ENCODE assay signal across 22 cellular contexts in genomic region chr7:96308253-96308949, GRCh38. TPM values are rescaled to one million over a fixed set of nuclear protein-coding genes. Genes with fewer than 3 reads are reported as not detected.
DNase-seq lines count a peak whose midpoint lies in the region; ATAC-seq and TF ChIP-seq lines count a peak whose summit lies in the region.
"Had no signal": no experiment of that assay in that cellular context is flagged by ENCODE, and none has a peak within 500 bp of the region (broad histone marks: within the 10 kb centered on the region; RNA-seq: fewer than 3 reads in every experiment).

No MANE protein-coding gene starts in this region.

- CTCF ChIA-PET in PC-3 (lab: Charles Lee): no interaction called here

- peak; percentile 13 for DNase-seq in BE2C
- peak; percentile 87 for DNase-seq in NCI-H82 (lab: John Stamatoyannopoulos, UW)
- DNase-seq in endodermal cell: peak; percentile 79
- DNase-seq in right lobe of liver: peak in 2 of 3 donors; percentile 55 to 78
- no peak for DNase-seq in activated effector memory CD4-positive, alpha-beta T cell treated with anti-CD3 and anti-CD28 coated beads, Interleukin-2, amount 50 U/mL, for 16 hours
- DNase-seq in PC-3: no peak
- DNase-seq: activated CD4-positive, alpha-beta T cell treated with anti-CD3 and anti-CD28 coated beads for 36 hours; activated naive CD4-positive, alpha-beta T cell treated with anti-CD3 and anti-CD28 coated beads for 36 hours; DMS79; GOT3; midbrain; MV-4-11; NCI-H2029; NCI-H524; stimulated activated naive CD8-positive, alpha-beta T cell treated with anti-CD3 and anti-CD28 coated beads, Interleukin-15, amount 100 ng/mL, for 72 hours had no signal

- H3F3A ChIP-seq in PC-3 (ENCODE audit: low read length, unreplicated experiment): peaks cover 4% of the 10 kb centered on the region

- H3K4me3 Mint-ChIP-seq in endodermal cell: no peak overlapping the region
- H3K4me3 Mint-ChIP-seq in activated T-helper 17 cell treated with anti-CD3 and anti-CD28 coated beads, Interleukin-2, amount 50 U/mL, for 72 hours: no peak overlapping the region
- H3K4me3 Mint-ChIP-seq: activated CD4-positive, alpha-beta T cell treated with anti-CD3 and anti-CD28 coated beads for 36 hours; activated naive CD4-positive, alpha-beta T cell treated with anti-CD3 and anti-CD28 coated beads for 36 hours; CD4-positive, CD25-positive, alpha-beta regulatory T cell; stimulated activated naive CD8-positive, alpha-beta T cell treated with anti-CD3 and anti-CD28 coated beads, Interleukin-15, amount 100 ng/mL, for 72 hours had no signal

- H3K9me3 ChIP-seq in BE2C (no peaks in the 10 kb centered on the region), endodermal cell (ENCODE audit: control insufficient read depth, low read length) (no peaks in the 10 kb centered on the region), right lobe of liver (no peaks in the 10 kb centered on the region), PC-3 (ENCODE audit: low read length) (no peaks in the 10 kb centered on the region)
- H3K9me3 ChIP-seq: neutrophil, right atrium auricular region, SJSA1 had no signal

- H3K9me2 ChIP-seq in PC-3 (replicated peaks; ENCODE audit: low read length): no peaks in the 10 kb centered on the region

- no peak overlapping the region for H3K4me3 ChIP-seq in BE2C (ENCODE audit: low read depth, low read length)
- H3K4me3 ChIP-seq in endodermal cell (ENCODE audit: low read length): no peak overlapping the region
- H3K4me3 ChIP-seq in right lobe of liver: peak overlapping the region in 2 of 3 donors; percentile 5 to 22
- H3K4me3 ChIP-seq in PC-3 (ENCODE audit: low read length): no peak overlapping the region
- H3K4me3 ChIP-seq: coronary artery, right atrium auricular region, SJSA1 had no signal

- ATAC-seq in right lobe of liver: peak; percentile 76 to 81 (median 78)
- no peak for ATAC-seq in GM19324 (IDR thresholded peaks at IDR 0.05; ENCODE audit: low FRiP score, unreplicated experiment)
- ATAC-seq in PC-3: no peak
- ATAC-seq in activated T-helper 17 cell treated with anti-CD3 and anti-CD28 coated beads, Interleukin-2, amount 50 U/mL, for 72 hours (replicated peaks): no peak
- ATAC-seq: activated CD4-positive, alpha-beta T cell treated with anti-CD3 and anti-CD28 coated beads for 36 hours; stimulated activated naive CD8-positive, alpha-beta T cell treated with anti-CD3 and anti-CD28 coated beads, Interleukin-15, amount 100 ng/mL, for 72 hours had no signal

- 0 out of 2 replicates have a peak, but pooled peaks cover 5% of the 10 kb centered on the region for H4K20me1 ChIP-seq in PC-3 (ENCODE audit: low read length)

- intact Hi-C loops in right lobe of liver (cut with DNase I) (no loop called here), PC-3 (cut with micrococcal nuclease) (no loop called here)

- peaks cover 72% of the 10 kb centered on the region for H3K4me1 Mint-ChIP-seq in endodermal cell
- peaks cover 22% of the 10 kb centered on the region for H3K4me1 Mint-ChIP-seq in activated T-helper 17 cell treated with anti-CD3 and anti-CD28 coated beads, Interleukin-2, amount 50 U/mL, for 72 hours

- H3K27me3 ChIP-seq in BE2C (no peaks in the 10 kb centered on the region), endodermal cell (ENCODE audit: control insufficient read depth, insufficient read depth, low read length, poor library complexity, severe bottlenecking) (no peaks in the 10 kb centered on the region), right lobe of liver (no peaks in the 10 kb centered on the region), PC-3 (ENCODE audit: low read length) (no peaks in the 10 kb centered on the region)
- H3K27me3 ChIP-seq: neutrophil, right atrium auricular region, SJSA1 had no signal

- H3K27ac ChIP-seq in endodermal cell (ENCODE audit: low read depth, low read length) (no peak overlapping the region), right lobe of liver (peak overlapping the region in 2 of 3 donors; percentile 57 to 70), PC-3 (ENCODE audit: low read length) (no peak overlapping the region)
- H3K27ac ChIP-seq: coronary artery, neutrophil, right atrium auricular region, SJSA1 had no signal

- POLR2A ChIA-PET in PC-3 (lab: Charles Lee; ENCODE audit: unreplicated experiment): no interaction called here

- H3K36me3 Mint-ChIP-seq in endodermal cell (ENCODE audit: low read depth): peaks cover 15% of the 10 kb centered on the region
- peaks cover 6% of the 10 kb centered on the region for H3K36me3 Mint-ChIP-seq in activated T-helper 17 cell treated with anti-CD3 and anti-CD28 coated beads, Interleukin-2, amount 50 U/mL, for 72 hours (ENCODE audit: low read depth)

- no peak for TF ChIP-seq POLR2A in right lobe of liver (IDR thresholded peaks at IDR 0.05)

- H3K36me3 ChIP-seq in BE2C (peaks cover 6% of the 10 kb centered on the region; the same call in 1 of the 2 replicates), endodermal cell (ENCODE audit: control insufficient read depth, insufficient read depth, low read length) (peaks cover 31% of the 10 kb centered on the region), right lobe of liver (no peaks in the 10 kb centered on the region), PC-3 (ENCODE audit: low read depth, low read length) (no peaks in the 10 kb centered on the region)
- H3K36me3 ChIP-seq: neutrophil, right atrium auricular region, SJSA1 had no signal

- WGBS in endodermal cell (ENCODE audit: insufficient coverage in 1 of 2, insufficient read length in 1 of 2), 2 experiments: 57 to 75% methylated on average over 2 to 4 of the region's 4 CpGs
- 32% methylated on average over 4 of the region's 4 CpGs for WGBS in right lobe of liver (ENCODE audit: insufficient coverage, low coverage, low lambda C conversion rate, missing lambda C conversion rate)

- H3K4me2 ChIP-seq in PC-3 (ENCODE audit: low read length): no peak overlapping the region

- H3K9ac ChIP-seq in endodermal cell (ENCODE audit: extremely low read depth, low read length, poor library complexity, severe bottlenecking) (no peak overlapping the region), PC-3 (ENCODE audit: low read length) (no peak overlapping the region)

- H3K4me1 ChIP-seq in BE2C (peaks cover 2% of the 10 kb centered on the region; the same call in 1 of the 2 replicates), endodermal cell (ENCODE audit: control insufficient read depth, insufficient read depth, low read length) (peaks cover 32% of the 10 kb centered on the region), right lobe of liver (peaks cover 0 to 92% (median 40%) of the 10 kb centered on the region in 4 donors), PC-3 (ENCODE audit: insufficient read depth, low read length) (peaks cover 27% of the 10 kb centered on the region)

- peaks cover 78% of the 10 kb centered on the region for H3K79me2 ChIP-seq in PC-3 (ENCODE audit: low read length)

- H3K27ac Mint-ChIP-seq in endodermal cell: peak overlapping the region; percentile 50
- H3K27ac Mint-ChIP-seq in activated T-helper 17 cell treated with anti-CD3 and anti-CD28 coated beads, Interleukin-2, amount 50 U/mL, for 72 hours: no peak overlapping the region
- H3K27ac Mint-ChIP-seq: activated CD4-positive, alpha-beta T cell treated with anti-CD3 and anti-CD28 coated beads for 36 hours; activated naive CD4-positive, alpha-beta T cell treated with anti-CD3 and anti-CD28 coated beads for 36 hours; CD4-positive, CD25-positive, alpha-beta regulatory T cell had no signal

- H3K9me3 Mint-ChIP-seq in endodermal cell: no peaks in the 10 kb centered on the region
- H3K9me3 Mint-ChIP-seq in activated T-helper 17 cell treated with anti-CD3 and anti-CD28 coated beads, Interleukin-2, amount 50 U/mL, for 72 hours: no peaks in the 10 kb centered on the region
- H3K9me3 Mint-ChIP-seq: activated naive CD4-positive, alpha-beta T cell treated with anti-CD3 and anti-CD28 coated beads for 36 hours; CD4-positive, CD25-positive, alpha-beta regulatory T cell; stimulated activated naive CD8-positive, alpha-beta T cell treated with anti-CD3 and anti-CD28 coated beads, Interleukin-15, amount 100 ng/mL, for 72 hours had no signal

- TF ChIP-seq CTCF in BE2C (IDR thresholded peaks at IDR 0.05; ENCODE audit: low read depth, low read length) (no peak), endodermal cell (conservative IDR thresholded peaks at IDR 0.05) (no peak), right lobe of liver (IDR thresholded peaks at IDR 0.05) (no peak), PC-3 (conservative IDR thresholded peaks at IDR 0.05; ENCODE audit: low read depth, low read length) (no peak)

- H2AFZ ChIP-seq in PC-3 (ENCODE audit: low read length): no peak overlapping the region

- H3K27me3 Mint-ChIP-seq in endodermal cell (ENCODE audit: insufficient read depth): no peaks in the 10 kb centered on the region
- H3K27me3 Mint-ChIP-seq in activated T-helper 17 cell treated with anti-CD3 and anti-CD28 coated beads, Interleukin-2, amount 50 U/mL, for 72 hours: no peaks in the 10 kb centered on the region
- H3K27me3 Mint-ChIP-seq: activated CD4-positive, alpha-beta T cell treated with anti-CD3 and anti-CD28 coated beads for 36 hours; CD4-positive, CD25-positive, alpha-beta regulatory T cell; stimulated activated naive CD8-positive, alpha-beta T cell treated with anti-CD3 and anti-CD28 coated beads, Interleukin-15, amount 100 ng/mL, for 72 hours had no signal

- BruUV-seq in PC-3 (replicated peaks; lab: Mats Ljungman, UMichigan): no TSS peak

RNA-seq across cellular contexts. Expression of gene SLC25A13, which starts 13.5 kb away (rescaled TPM):
- polyA plus RNA-seq in BE2C (2012; ENCODE audit: insufficient read depth, insufficient read length, low read depth): 31.1 TPM
- total RNA-seq in endodermal cell: 100 to 1,000 TPM in 1 of 2 donors, 10 to 100 TPM in 1; 94.3 to 114 TPM
- polyA plus RNA-seq in endodermal cell (2013, experiment 1 of 2): 49.6 TPM
- polyA plus RNA-seq in endodermal cell (2013, experiment 2 of 2): 53.2 TPM
- 100 to 1,000 TPM in 2 of 6 experiments, 10 to 100 TPM in 4; 54.5 to 110 (median 83.0) TPM for total RNA-seq in right lobe of liver
- total RNA-seq in PC-3 (2014; rRNA removed): 14.6 and 19.5 TPM in 2 replicates
- 10 to 100 TPM in 1 of 2 donors, 1 to 10 TPM in 1; 6.5 to 12.8 TPM for total RNA-seq in activated T-helper 17 cell treated with anti-CD3 and anti-CD28 coated beads, Interleukin-2, amount 50 U/mL, for 72 hours

Comparison
In these comparisons a context has a peak if more than half of its experiments do, and no peak if none do; other contexts are left out.
1. DNase-seq: peak in BE2C (single experiment), NCI-H82 (single experiment), endodermal cell (single experiment) and right lobe of liver (2 of 3); none in activated effector memory CD4-positive, alpha-beta T cell treated with anti-CD3 and anti-CD28 coated beads, Interleukin-2, amount 50 U/mL, for 16 hours (single experiment) and PC-3 (single experiment).
2. H3K4me3 ChIP-seq: peak in right lobe of liver (2 of 3); none in BE2C (single experiment), endodermal cell (single experiment) and PC-3 (single experiment).
3. H3K27ac ChIP-seq: peak in right lobe of liver (2 of 3); none in endodermal cell (single experiment) and PC-3 (single experiment).
4. ATAC-seq: peak in right lobe of liver (4 of 4); none in GM19324 (single experiment), PC-3 (single experiment) and activated T-helper 17 cell treated with anti-CD3 and anti-CD28 coated beads, Interleukin-2, amount 50 U/mL, for 72 hours (single experiment).